Comparison of ENCODE assay signal across 16 cellular contexts in the genomic region with DNA sequence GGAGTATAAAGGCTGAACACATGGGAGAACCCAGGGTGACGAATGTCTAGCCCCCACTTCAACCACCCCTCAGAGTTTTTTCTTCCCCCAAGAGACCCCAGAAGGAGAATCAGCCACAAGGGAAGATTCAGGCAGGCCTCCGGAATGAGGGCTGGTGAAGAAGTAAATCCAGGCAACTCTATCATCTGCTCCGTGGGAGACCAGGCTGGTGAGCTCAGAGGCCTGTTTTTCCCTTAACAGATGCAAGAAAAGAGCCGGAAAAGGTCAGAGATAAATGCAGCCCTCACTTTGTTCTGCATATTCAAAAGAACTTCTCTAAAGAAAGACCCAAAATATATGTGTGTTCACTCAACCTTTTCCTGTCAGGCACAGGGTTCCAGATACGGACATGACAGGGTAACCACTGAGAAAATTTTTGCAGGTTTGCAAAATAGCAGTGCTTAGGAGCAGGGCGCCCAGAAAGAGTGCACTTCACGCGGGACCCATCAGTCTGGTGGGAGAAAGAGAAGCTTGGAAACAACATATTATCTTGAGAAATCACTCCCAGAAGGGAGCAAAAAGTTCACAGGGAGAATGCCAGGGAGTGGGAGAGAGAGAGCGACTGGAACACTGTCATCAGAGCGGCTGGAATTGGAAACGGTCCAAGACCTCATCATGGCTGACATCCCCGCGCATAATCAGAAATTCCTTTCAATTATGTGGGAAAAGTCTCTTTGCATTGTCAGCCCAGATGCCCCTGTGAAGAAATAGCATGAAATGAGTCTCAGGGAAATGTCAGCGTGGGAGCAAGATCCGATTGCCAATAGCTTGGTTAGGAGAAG.
DNase-seq lines count a peak whose midpoint lies in the region; ATAC-seq and TF ChIP-seq lines count a peak whose summit lies in the region.
"Had no signal": no experiment of that assay in that cellular context is flagged by ENCODE, and none has a peak within 500 bp of the region (broad histone marks: within the 10 kb centered on the region; RNA-seq: fewer than 3 reads in every experiment).

No MANE protein-coding gene starts in this region.

- H3K36me3 Mint-ChIP-seq in chondrocyte (ENCODE audit: low read depth) (no peaks in the 10 kb centered on the region), naive B cell (no peaks in the 10 kb centered on the region)
- H3K36me3 Mint-ChIP-seq: activated naive CD8-positive, alpha-beta T cell treated with anti-CD3 and anti-CD28 coated beads for 36 hours; immature natural killer cell had no signal

- H3K9me3 Mint-ChIP-seq in chondrocyte (ENCODE audit: low read depth) (no peaks in the 10 kb centered on the region), naive B cell (no peaks in the 10 kb centered on the region)
- H3K9me3 Mint-ChIP-seq: activated naive CD8-positive, alpha-beta T cell treated with anti-CD3 and anti-CD28 coated beads for 36 hours; dendritic cell treated with granulocyte-macrophage colony-stimulating factor and Interleukin-4, amounts not matched to agents 40 ng/mL and 50 ng/mL, for 4 days; immature natural killer cell had no signal

- H3K27ac Mint-ChIP-seq in chondrocyte (ENCODE audit: unreplicated experiment) (peak overlapping the region; percentile 23), naive B cell (peak overlapping the region in 5 of 6 donors; percentile 23 to 91 (median 78))
- H3K27ac Mint-ChIP-seq: activated naive CD8-positive, alpha-beta T cell treated with anti-CD3 and anti-CD28 coated beads for 36 hours; dendritic cell treated with granulocyte-macrophage colony-stimulating factor and Interleukin-4, amounts not matched to agents 40 ng/mL and 50 ng/mL, for 4 days; immature natural killer cell had no signal

- no peaks in the 10 kb centered on the region for H3K27me3 Mint-ChIP-seq in chondrocyte (ENCODE audit: low read depth)
- H3K27me3 Mint-ChIP-seq in naive B cell: peaks cover 0 to 9% (median 0%) of the 10 kb centered on the region in 3 donors
- H3K27me3 Mint-ChIP-seq: dendritic cell treated with granulocyte-macrophage colony-stimulating factor and Interleukin-4, amounts not matched to agents 40 ng/mL and 50 ng/mL, for 4 days had no signal

- CTCF ChIA-PET in A673 (lab: Charles Lee): interaction anchor here (0.6 kb wide), 1 partner anchor 15 kb away, joined by 3 read pairs; no protein-coding TSS in a partner anchor

- DNase-seq in A673 (ENCODE audit: low spot score) (peak; percentile 39), Karpas-422 (peak; percentile 94), chondrocyte (ENCODE audit: low spot score) (no peak), naive B cell (no peak), foreskin melanocyte (no peak), NAMALWA (ENCODE audit: low spot score) (no peak)
- DNase-seq: activated naive CD8-positive, alpha-beta T cell treated with anti-CD3 and anti-CD28 coated beads for 36 hours; DMS79 treated with DMSO at 0.1 percent for 48 hours; foreskin fibroblast; immature natural killer cell; NCI-H524; stimulated activated CD4-positive, alpha-beta T cell treated with anti-CD3 and anti-CD28 coated beads, Interleukin-12 subunit alpha, Interleukin-12 subunit beta, amount 100 ng/mL, for 4 hours had no signal

- H3K4me1 Mint-ChIP-seq in chondrocyte (ENCODE audit: low read depth) (peaks cover 21% of the 10 kb centered on the region), naive B cell (peaks cover 16 to 30% (median 18%) of the 10 kb centered on the region in 3 donors)
- H3K4me1 Mint-ChIP-seq: activated naive CD8-positive, alpha-beta T cell treated with anti-CD3 and anti-CD28 coated beads for 36 hours; immature natural killer cell had no signal

- no peaks in the 10 kb centered on the region for H3K9me2 ChIP-seq in Karpas-422 (replicated peaks; ENCODE audit: insufficient read depth, low read length)

- ATAC-seq in naive B cell (ENCODE audit: low read depth in 2 of 2): no peak
- ATAC-seq in HG03571 (IDR thresholded peaks at IDR 0.05; ENCODE audit: unreplicated experiment): no peak
- no peak for ATAC-seq in GM21381 (IDR thresholded peaks at IDR 0.05; ENCODE audit: unreplicated experiment)

- peak overlapping the region; percentile 85 for H3K4me2 ChIP-seq in Karpas-422 (ENCODE audit: low read depth, low read length, poor library complexity, severe bottlenecking)

- intact Hi-C loops in A673 (cut with micrococcal nuclease; ENCODE audit: unreplicated experiment): no loop called here

- no peaks in the 10 kb centered on the region for H3K9me3 ChIP-seq in A673 (ENCODE audit: low read depth, low read length, poor library complexity, severe bottlenecking)
- H3K9me3 ChIP-seq in Karpas-422 (ENCODE audit: low read length): no peaks in the 10 kb centered on the region
- H3K9me3 ChIP-seq: SJSA1 had no signal

- TF ChIP-seq CTCF in A673 (conservative IDR thresholded peaks at IDR 0.05; ENCODE audit: low read depth, low read length) (no peak), chondrocyte (IDR thresholded peaks at IDR 0.05) (no peak)

- no peaks in the 10 kb centered on the region for H3K4me1 ChIP-seq in A673 (ENCODE audit: insufficient read depth, low read length, poor library complexity, severe bottlenecking)
- H3K4me1 ChIP-seq in Karpas-422 (ENCODE audit: low read length): peaks cover 98% of the 10 kb centered on the region

- no peak overlapping the region for H3K4me3 Mint-ChIP-seq in chondrocyte (ENCODE audit: unreplicated experiment)
- peak overlapping the region in 3 of 8 donors; percentile 4 to 62 (median 46) for H3K4me3 Mint-ChIP-seq in naive B cell
- H3K4me3 Mint-ChIP-seq: activated naive CD8-positive, alpha-beta T cell treated with anti-CD3 and anti-CD28 coated beads for 36 hours; dendritic cell treated with granulocyte-macrophage colony-stimulating factor and Interleukin-4, amounts not matched to agents 40 ng/mL and 50 ng/mL, for 4 days; immature natural killer cell had no signal

- H3K4me3 ChIP-seq in A673 (ENCODE audit: low read depth, low read length, poor library complexity, severe bottlenecking): no peak overlapping the region
- peak overlapping the region; percentile 60 for H3K4me3 ChIP-seq in Karpas-422 (ENCODE audit: low read length)
- H3K4me3 ChIP-seq: SJSA1 had no signal

- peak overlapping the region; percentile 79 for H3K9ac ChIP-seq in Karpas-422 (ENCODE audit: low read length)

- no peak overlapping the region for H2AFZ ChIP-seq in Karpas-422 (ENCODE audit: low read length)

- H3K27me3 ChIP-seq in A673 (replicated peaks; ENCODE audit: insufficient read depth, low read depth, low read length, poor library complexity) (no peaks in the 10 kb centered on the region), Karpas-422 (ENCODE audit: low read length) (no peaks in the 10 kb centered on the region)
- H3K27me3 ChIP-seq: SJSA1 had no signal

- POLR2A ChIA-PET in A673 (lab: Charles Lee; ENCODE audit: low non-redundant PET): no interaction called here

- no peak overlapping the region for H3K27ac ChIP-seq in A673 (ENCODE audit: low read depth, low read length, poor library complexity, severe bottlenecking)
- peak overlapping the region; percentile 99 for H3K27ac ChIP-seq in Karpas-422 (ENCODE audit: low read length)
- H3K27ac ChIP-seq: SJSA1 had no signal

- no TSS peak for BruUV-seq in A673 (replicated peaks; lab: Mats Ljungman, UMichigan)

- 0 out of 2 replicates have a peak, but pooled peaks cover 3% of the 10 kb centered on the region for H3K79me2 ChIP-seq in Karpas-422 (ENCODE audit: low read length)

- H3K36me3 ChIP-seq in A673 (ENCODE audit: insufficient read depth, low read length, poor library complexity, severe bottlenecking) (no peaks in the 10 kb centered on the region), Karpas-422 (ENCODE audit: insufficient read depth, low read length) (no peaks in the 10 kb centered on the region)
- H3K36me3 ChIP-seq: SJSA1 had no signal

- H4K20me1 ChIP-seq in Karpas-422 (ENCODE audit: insufficient read depth, low read depth, low read length): no peaks in the 10 kb centered on the region

Comparison
In these comparisons a context has a peak if more than half of its experiments do, and no peak if none do; other contexts are left out.
1. DNase-seq: peak in A673 (single experiment) and Karpas-422 (single experiment); none in chondrocyte (single experiment), naive B cell (single experiment), foreskin melanocyte (single experiment) and NAMALWA (single experiment).